ENCODE assay signal across 10 cellular contexts in the genomic region with DNA sequence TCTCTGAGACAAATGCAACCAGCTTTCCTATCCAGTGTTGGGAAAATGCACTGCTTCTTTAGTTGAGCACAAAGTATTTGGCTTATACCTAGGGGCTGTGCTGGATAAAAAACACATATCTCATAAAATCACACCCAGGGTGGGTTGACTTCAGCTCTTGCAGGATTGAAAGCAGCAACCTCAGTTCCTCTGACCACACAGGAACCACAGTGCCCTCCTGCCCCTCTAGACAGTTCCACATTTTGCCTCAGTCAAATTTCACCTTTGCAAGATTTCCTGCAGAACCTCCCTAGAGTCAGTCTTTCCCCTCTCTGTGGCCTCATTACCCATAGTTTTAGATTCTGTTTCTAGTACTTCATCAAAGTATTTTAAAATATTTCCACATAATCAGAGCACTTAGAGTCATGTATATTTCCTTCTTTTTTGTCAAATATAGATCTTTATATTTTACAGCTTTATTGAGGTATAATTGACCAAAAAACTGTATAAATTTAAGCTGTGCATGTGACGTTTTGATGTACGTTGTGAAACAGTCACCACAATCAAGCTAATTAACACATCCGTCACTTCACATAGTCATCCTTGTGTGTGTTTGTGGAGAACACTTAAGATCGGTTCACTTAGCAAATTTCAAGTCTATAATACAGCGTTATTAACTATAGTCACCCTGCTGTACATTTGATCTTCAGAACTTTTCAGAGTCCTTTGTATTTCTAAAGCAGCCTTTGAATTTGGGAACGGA. TPM values are rescaled to one million over a fixed set of nuclear protein-coding genes. Genes with fewer than 3 reads are reported as not detected.
A peak's percentile ranks its signal among the peaks of the same experiment; 100 is the strongest.
DNase-seq lines count a peak whose midpoint lies in the region; ATAC-seq and TF ChIP-seq lines count a peak whose summit lies in the region.
"Had no signal": no experiment of that assay in that cellular context is flagged by ENCODE, and none has a peak within 500 bp of the region (broad histone marks: within the 10 kb centered on the region; RNA-seq: fewer than 3 reads in every experiment).

No MANE protein-coding gene starts in this region.

- peak; percentile 56 for ATAC-seq in GM19043 (IDR thresholded peaks at IDR 0.05; ENCODE audit: low read depth, unreplicated experiment)
- ATAC-seq in HG03064 (IDR thresholded peaks at IDR 0.05; ENCODE audit: low read depth, unreplicated experiment): peak; percentile 86
- ATAC-seq in left colon: no peak
- no peak for ATAC-seq in omental fat pad (ENCODE audit: low FRiP score)

- TF ChIP-seq POLR2A in suprapubic skin (IDR thresholded peaks at IDR 0.05): no peak

- H3K36me3 ChIP-seq in BLaER1: no peaks in the 10 kb centered on the region
- no peaks in the 10 kb centered on the region for H3K36me3 ChIP-seq in suprapubic skin

- H3K9me3 ChIP-seq in BLaER1: peaks cover 8% of the 10 kb centered on the region
- H3K9me3 ChIP-seq in suprapubic skin: peaks cover under 1% of the 10 kb centered on the region

- whole genome bisulfite sequencing in suprapubic skin: 76% methylated on average over 6 of the region's 6 CpGs

- peaks cover 46% of the 10 kb centered on the region for H3K4me1 ChIP-seq in BLaER1
- H3K4me1 ChIP-seq in suprapubic skin: no peaks in the 10 kb centered on the region

- TF ChIP-seq EP300 in suprapubic skin (IDR thresholded peaks at IDR 0.05): no peak

- DNase-seq in activated CD4-positive, alpha-beta T cell treated with anti-CD3 and anti-CD28 coated beads, Interleukin-2, amount 50 U/mL, for 48 hours: peak; percentile 31 to 57
- DNase-seq in suprapubic skin (ENCODE audit: low spot score in 2 of 2): no peak
- no peak for DNase-seq in left colon
- DNase-seq in NCI-H748 treated with DMSO at 0.1 percent for 48 hours (lab: John Stamatoyannopoulos, UW): no peak
- DNase-seq in omental fat pad (ENCODE audit: low spot score): no peak
- DNase-seq: activated effector memory CD4-positive, alpha-beta T cell treated with anti-CD3 and anti-CD28 coated beads, Interleukin-2, amount 50 U/mL, for 16 hours; NCI-H2029 treated with DMSO at 0.1 percent for 48 hours had no signal

- H4K20me1 ChIP-seq in BLaER1: no peaks in the 10 kb centered on the region

- intact Hi-C loops in left colon (cut with DNase I, micrococcal nuclease): no loop called here

- TF ChIP-seq CTCF in suprapubic skin (IDR thresholded peaks at IDR 0.05) (no peak), omental fat pad (IDR thresholded peaks at IDR 0.05) (no peak)

- H3K4me3 ChIP-seq in BLaER1 (0 out of 2 replicates have a peak overlapping the region, but pooled peaks have one; percentile 23), suprapubic skin (no peak overlapping the region)

- no peak overlapping the region for H3K9ac ChIP-seq in BLaER1

- peak overlapping the region; percentile 72 for H3K4me2 ChIP-seq in BLaER1

- H3K27ac ChIP-seq in BLaER1 (no peak overlapping the region; the same call in 1 of the 2 replicates), suprapubic skin (no peak overlapping the region)

- H3K27me3 ChIP-seq in BLaER1: no peaks in the 10 kb centered on the region
- no peaks in the 10 kb centered on the region for H3K27me3 ChIP-seq in suprapubic skin

RNA-seq across cellular contexts. Expression of a gene that starts 37.0 kb away (rescaled TPM):
- total RNA-seq in suprapubic skin (10 to 100 TPM in 3 of 4 donors, 1 to 10 TPM in 1; 7.2 to 39.0 (median 24.3) TPM), left colon (1 to 10 TPM; 1.1 to 1.2 TPM), omental fat pad (10 to 100 TPM in 1 of 4 donors, 1 to 10 TPM in 3; 5.0 to 11.6 (median 5.7) TPM)

RNA-seq across cellular contexts. Expression of a gene that starts 48.6 kb away (rescaled TPM):
- total RNA-seq in suprapubic skin (10 to 100 TPM; 10.8 to 22.3 (median 17.4) TPM), left colon (10 to 100 TPM; 11.4 to 12.9 TPM), omental fat pad (10 to 100 TPM; 16.6 to 28.5 (median 20.6) TPM)

Comparison
In these comparisons a context has a peak if more than half of its experiments do, and no peak if none do; other contexts are left out.
1. ATAC-seq: peak in GM19043 (single experiment) and HG03064 (single experiment); none in left colon (single experiment) and omental fat pad (single experiment).
2. DNase-seq: peak in activated CD4-positive, alpha-beta T cell treated with anti-CD3 and anti-CD28 coated beads, Interleukin-2, amount 50 U/mL, for 48 hours (2 of 2); none in suprapubic skin (0 of 2), left colon (0 of 2), NCI-H748 treated with DMSO at 0.1 percent for 48 hours (single experiment) and omental fat pad (single experiment).